Comparison of ENCODE assay signal across 20 cellular contexts in genomic region chr4:106497271-106497670, GRCh38.
"Had no signal": no experiment of that assay in that cellular context is flagged by ENCODE, and none has a peak within 500 bp of the region (broad histone marks: within the 10 kb centered on the region; RNA-seq: fewer than 3 reads in every experiment).

No MANE protein-coding gene starts in this region.

- H3K36me3 ChIP-seq: gastrocnemius medialis, heart right ventricle, left lung, lower lobe of right lung had no signal

- H3K9me3 ChIP-seq: gastrocnemius medialis, heart right ventricle, left lung, lower lobe of right lung had no signal

- H3K4me3 ChIP-seq: coronary artery, dorsolateral prefrontal cortex, gastrocnemius medialis, heart right ventricle, left lung, lower lobe of right lung, skin epidermis had no signal

- H3K4me3 Mint-ChIP-seq: memory B cell, mesothelial cell of epicardium, natural killer cell, neural crest cell had no signal

- H3K27me3 Mint-ChIP-seq: memory B cell had no signal

- H3K36me3 Mint-ChIP-seq: memory B cell, mesothelial cell of epicardium, natural killer cell had no signal

- DNase-seq: dorsolateral prefrontal cortex; effector CD8-positive, alpha-beta T cell; gastrocnemius medialis; heart right ventricle; hypothalamus; islet precursor cell; left lung; lower lobe of right lung; natural killer cell; posterior cingulate gyrus; stimulated activated CD4-positive, alpha-beta T cell treated with anti-CD3 and anti-CD28 coated beads, Interleukin-2, amount 100 ng/mL, for 24 hours; stimulated activated naive CD4-positive, alpha-beta T cell treated with Interleukin-2 at 50 U/mL for 16 hours; trophoblast cell had no signal

- ATAC-seq: esophagus mucosa, gastrocnemius medialis, heart right ventricle, left lung, lower lobe of right lung, natural killer cell, sciatic nerve had no signal

- H3K4me1 Mint-ChIP-seq: neural crest cell had no signal

- H3K27ac ChIP-seq: coronary artery, dorsolateral prefrontal cortex, gastrocnemius medialis, heart right ventricle, left lung, lower lobe of right lung, skin epidermis had no signal

- H3K27ac Mint-ChIP-seq: memory B cell, mesothelial cell of epicardium, natural killer cell had no signal

- H3K4me1 ChIP-seq: gastrocnemius medialis, left lung, lower lobe of right lung had no signal
